10 cellular contexts compared by ENCODE assay signal in the genomic region with DNA sequence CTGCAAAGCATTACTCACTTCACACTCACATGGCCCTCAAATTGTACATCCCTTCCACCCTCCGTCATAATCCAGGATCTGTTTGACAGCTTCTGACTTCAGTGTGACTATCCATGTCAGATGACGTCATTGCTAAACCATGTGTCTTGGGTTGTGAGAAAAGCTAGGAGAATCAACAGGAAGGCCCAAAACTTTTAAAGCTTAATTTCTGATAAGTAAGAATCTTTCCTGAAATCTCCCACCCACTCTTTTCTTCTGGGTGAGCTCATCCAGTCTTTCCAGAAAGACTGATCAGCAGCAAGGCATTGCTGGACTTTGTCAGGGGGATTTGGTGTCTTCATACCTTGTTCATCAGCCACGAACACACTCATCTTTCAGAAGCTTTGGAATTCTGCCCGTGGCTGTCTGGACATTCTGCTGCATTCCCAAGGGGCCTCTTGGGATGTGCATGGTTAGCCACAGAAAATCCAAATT. TPM values are rescaled to one million over a fixed set of nuclear protein-coding genes. Genes with fewer than 3 reads are reported as not detected.
A peak's percentile ranks its signal among the peaks of the same experiment; 100 is the strongest.
DNase-seq lines count a peak whose midpoint lies in the region; TF ChIP-seq lines count a peak whose summit lies in the region.
"Had no signal": no experiment of that assay in that cellular context is flagged by ENCODE, and none has a peak within 500 bp of the region (broad histone marks: within the 10 kb centered on the region; RNA-seq: fewer than 3 reads in every experiment).

No MANE protein-coding gene starts in this region.

- H3K36me3 ChIP-seq in BE2C, result no peaks in the 10 kb centered on the region

- H3K27ac Mint-ChIP-seq in neural crest cell (ENCODE audit: unreplicated experiment), result peak overlapping the region; percentile 13
- H3K27ac Mint-ChIP-seq: activated B cell treated with CpG ODN at 0.5 μM for 24 hours; activated naive CD4-positive, alpha-beta T cell treated with anti-CD3 and anti-CD28 coated beads for 36 hours had no signal

- no peak for TF ChIP-seq CTCF in BE2C (IDR thresholded peaks at IDR 0.05; ENCODE audit: low read depth, low read length)
- TF ChIP-seq CTCF in epithelial cell of esophagus (IDR thresholded peaks at IDR 0.05; ENCODE audit: insufficient read depth, low read depth, low read length, missing control alignments), result no peak
- TF ChIP-seq CTCF in neural crest cell (conservative IDR thresholded peaks at IDR 0.05), result no peak

- H3K27me3 ChIP-seq in BE2C, result no peaks in the 10 kb centered on the region

- peaks cover 42% of the 10 kb centered on the region for H3K4me1 Mint-ChIP-seq in neural crest cell
- H3K4me1 Mint-ChIP-seq: activated B cell treated with CpG ODN at 0.5 μM for 24 hours had no signal

- H3K4me3 Mint-ChIP-seq in neural crest cell, result no peak overlapping the region
- H3K4me3 Mint-ChIP-seq: activated B cell treated with CpG ODN at 0.5 μM for 24 hours; activated naive CD4-positive, alpha-beta T cell treated with anti-CD3 and anti-CD28 coated beads for 36 hours had no signal

- H3K27me3 Mint-ChIP-seq in neural crest cell (ENCODE audit: low read depth), result no peaks in the 10 kb centered on the region
- H3K27me3 Mint-ChIP-seq: activated B cell treated with CpG ODN at 0.5 μM for 24 hours had no signal

- DNase-seq in BE2C, result peak; percentile 37
- peak; percentile 9 for DNase-seq in NCI-H1092 treated with DMSO at 0.1 percent for 48 hours (lab: John Stamatoyannopoulos, UW)
- peak; percentile 85 for DNase-seq in epithelial cell of esophagus (ENCODE audit: low read depth)
- no peak for DNase-seq in neural crest cell (ENCODE audit: low read depth, low spot score)
- DNase-seq in NOMO-1 treated with dmso at 0.1 percent for 144 hours (lab: John Stamatoyannopoulos, UW; ENCODE audit: unreplicated experiment), result no peak
- no peak for DNase-seq in NCI-H2227 treated with DMSO at 0.1 percent for 48 hours (lab: John Stamatoyannopoulos, UW)
- no peak for DNase-seq in activated T-cell treated with anti-CD3 and anti-CD28 coated beads, Interleukin-2, amount 50 U/mL, for 48 hours
- no peak for DNase-seq in UCSD-AML1 (lab: John Stamatoyannopoulos, UW; ENCODE audit: unreplicated experiment)
- DNase-seq: activated B cell treated with CpG ODN at 0.5 μM for 24 hours; activated naive CD4-positive, alpha-beta T cell treated with anti-CD3 and anti-CD28 coated beads for 36 hours had no signal

- H3K4me1 ChIP-seq in BE2C, result peaks cover 2% of the 10 kb centered on the region; the same call in 1 of the 2 replicates

- H3K9me3 ChIP-seq in BE2C, result no peaks in the 10 kb centered on the region

- peaks cover 3% of the 10 kb centered on the region for H3K9me3 Mint-ChIP-seq in neural crest cell
- H3K9me3 Mint-ChIP-seq: activated B cell treated with CpG ODN at 0.5 μM for 24 hours; activated naive CD4-positive, alpha-beta T cell treated with anti-CD3 and anti-CD28 coated beads for 36 hours had no signal

- peaks cover 12% of the 10 kb centered on the region for H3K36me3 Mint-ChIP-seq in neural crest cell (ENCODE audit: low read depth)

- H3K4me3 ChIP-seq in BE2C (ENCODE audit: low read depth, low read length) (no peak overlapping the region), epithelial cell of esophagus (ENCODE audit: low read length) (no peak overlapping the region)

RNA-seq across cellular contexts. Expression of a gene that starts 11.5 kb away (rescaled TPM):
- polyA plus RNA-seq in BE2C (2012; ENCODE audit: insufficient read depth, insufficient read length, low read depth), result 8.1 TPM
- 28.4 and 29.0 TPM in 2 replicates for total RNA-seq in neural crest cell

Comparison
In these comparisons a context has a peak if more than half of its experiments do, and no peak if none do; other contexts are left out.
1. DNase-seq: peak in BE2C (single experiment), NCI-H1092 treated with DMSO at 0.1 percent for 48 hours (single experiment) and epithelial cell of esophagus (single experiment); none in neural crest cell (single experiment), NOMO-1 treated with dmso at 0.1 percent for 144 hours (single experiment), NCI-H2227 treated with DMSO at 0.1 percent for 48 hours (single experiment), activated T-cell treated with anti-CD3 and anti-CD28 coated beads, Interleukin-2, amount 50 U/mL, for 48 hours (0 of 2) and UCSD-AML1 (single experiment).